In genomic region chr1:1421907-1422464, GRCh38 we compare ENCODE assay signal across 15 cellular contexts. TPM values are rescaled to one million over a fixed set of nuclear protein-coding genes. Genes with fewer than 3 reads are reported as not detected.
DNase-seq lines count a peak whose midpoint lies in the region; ATAC-seq and TF ChIP-seq lines count a peak whose summit lies in the region.
"Had no signal": no experiment of that assay in that cellular context is flagged by ENCODE, and none has a peak within 500 bp of the region (broad histone marks: within the 10 kb centered on the region; RNA-seq: fewer than 3 reads in every experiment).

No MANE protein-coding gene starts in this region.

- H3K9me3 ChIP-seq in PC-9 (ENCODE audit: insufficient read depth, low read depth) (no peaks in the 10 kb centered on the region), esophagus squamous epithelium (no peaks in the 10 kb centered on the region), smooth muscle cell (replicated peaks; ENCODE audit: low read depth) (no peaks in the 10 kb centered on the region)

- no peak for ATAC-seq in HG03135 (IDR thresholded peaks at IDR 0.05; ENCODE audit: unreplicated experiment)

- H2AFZ ChIP-seq in PC-9 (peak overlapping the region; percentile 72; the same call in 1 of the 2 replicates), smooth muscle cell (ENCODE audit: low read depth) (no peak overlapping the region)

- no peak overlapping the region for H3K9ac ChIP-seq in smooth muscle cell (ENCODE audit: low read depth)

- H3K9me2 ChIP-seq in PC-9 (ENCODE audit: insufficient read depth) = no peaks in the 10 kb centered on the region

- peak overlapping the region; percentile 30; the same call in 1 of the 2 replicates for H3K27ac ChIP-seq in PC-9
- peak overlapping the region; percentile 66 to 89 (median 80) for H3K27ac ChIP-seq in esophagus squamous epithelium
- H3K27ac ChIP-seq in smooth muscle cell (ENCODE audit: low read depth) = peak overlapping the region; percentile 53
- H3K27ac ChIP-seq: C4-2B, cardiac muscle cell, HL-60 had no signal

- H4K20me1 ChIP-seq in PC-9 (ENCODE audit: insufficient read depth) = no peaks in the 10 kb centered on the region
- H4K20me1 ChIP-seq in smooth muscle cell (ENCODE audit: low read depth) = no peaks in the 10 kb centered on the region

- H3K27me3 ChIP-seq in PC-9 (ENCODE audit: insufficient read depth, low read depth) (no peaks in the 10 kb centered on the region), esophagus squamous epithelium (peaks cover 0 to 30% (median 0%) of the 10 kb centered on the region in 4 donors), smooth muscle cell (ENCODE audit: low read depth) (no peaks in the 10 kb centered on the region)
- H3K27me3 ChIP-seq: cardiac muscle cell had no signal

- peaks cover 18% of the 10 kb centered on the region for H3K4me1 ChIP-seq in PC-9 (replicated peaks; ENCODE audit: insufficient read depth)
- peaks cover 37 to 81% (median 48%) of the 10 kb centered on the region in 3 donors for H3K4me1 ChIP-seq in esophagus squamous epithelium
- H3K4me1 ChIP-seq in smooth muscle cell (ENCODE audit: low read depth) = peaks cover 15% of the 10 kb centered on the region

- H3K79me2 ChIP-seq in PC-9 (ENCODE audit: low read depth) (no peaks in the 10 kb centered on the region), smooth muscle cell (ENCODE audit: low read depth) (no peaks in the 10 kb centered on the region)

- DNase-seq in GM20000 (ENCODE audit: low spot score) (peak; percentile 13), PC-9 (no peak), esophagus squamous epithelium (lab: John Stamatoyannopoulos, UW) (no peak), smooth muscle cell (lab: John Stamatoyannopoulos, UW; ENCODE audit: unreplicated experiment) (no peak), RKO (ENCODE audit: low spot score) (no peak), hypothalamus (lab: John Stamatoyannopoulos, UW) (no peak)
- DNase-seq in activated CD4-positive, CD25-positive, alpha-beta regulatory T cell (lab: John Stamatoyannopoulos, UW) = no peak
- DNase-seq: NCI-H187 treated with DMSO at 0.1 percent for 48 hours had no signal

- H3F3A ChIP-seq in PC-9 (ENCODE audit: insufficient read depth, low read depth) (peaks cover 8% of the 10 kb centered on the region; the same call in 1 of the 2 replicates), smooth muscle cell (ENCODE audit: low read depth) (peaks cover 7% of the 10 kb centered on the region)

- CTCF ChIA-PET in PC-9 (lab: Charles Lee) = interaction anchor here (0.7 kb wide), 1 partner anchor 24 kb away, joined by 3 read pairs; no protein-coding TSS in a partner anchor

- TF ChIP-seq POLR2A in esophagus squamous epithelium (IDR thresholded peaks at IDR 0.05) = no peak

- POLR2A ChIA-PET in PC-9 (lab: Charles Lee; ENCODE audit: unreplicated experiment) = no interaction called here

- TF ChIP-seq CTCF in GM20000 (IDR thresholded peaks at IDR 0.05; ENCODE audit: extremely low read depth, missing control alignments) = no peak
- no peak for TF ChIP-seq CTCF in PC-9 (conservative IDR thresholded peaks at IDR 0.05)
- TF ChIP-seq CTCF in esophagus squamous epithelium (IDR thresholded peaks at IDR 0.05) = no peak
- no peak for TF ChIP-seq CTCF in smooth muscle cell (IDR thresholded peaks at IDR 0.05; ENCODE audit: borderline replicate concordance, insufficient read depth, poor library complexity, severe bottlenecking)

- BruUV-seq in PC-9 (replicated peaks; lab: Mats Ljungman, UMichigan) = no TSS peak

- H3K4me2 ChIP-seq in PC-9 = peak overlapping the region; percentile 68
- peak overlapping the region; percentile 7 for H3K4me2 ChIP-seq in smooth muscle cell

- intact Hi-C loops in PC-9 (cut with micrococcal nuclease; ENCODE audit: unreplicated experiment) = loop anchor here (1.0 kb wide), 1 partner anchor 10 kb away; no protein-coding TSS in a partner anchor
- intact Hi-C loops in esophagus squamous epithelium (cut with DNase I) = no loop called here

- H3K36me3 ChIP-seq in PC-9 (ENCODE audit: low read depth) (no peaks in the 10 kb centered on the region), esophagus squamous epithelium (no peaks in the 10 kb centered on the region), smooth muscle cell (ENCODE audit: low read depth) (no peaks in the 10 kb centered on the region)
- H3K36me3 ChIP-seq: cardiac muscle cell had no signal

- 72 to 83% methylated on average over 3 to 5 of the region's 7 CpGs for WGBS in esophagus squamous epithelium, 2 donors
- WGBS in smooth muscle cell (ENCODE audit: low lambda C conversion rate) = 82% methylated on average over 7 of the region's 7 CpGs

- H3K4me3 ChIP-seq in PC-9 (no peak overlapping the region), esophagus squamous epithelium (no peak overlapping the region), smooth muscle cell (no peak overlapping the region)
- H3K4me3 ChIP-seq: cardiac muscle cell, skin epidermis had no signal

RNA-seq across cellular contexts. Expression of gene ANKRD65, which starts 0.9 kb away (rescaled TPM):
- 14.7 and 18.9 TPM in 2 replicates for total RNA-seq in PC-9 (2021)
- 10 to 100 TPM in 2 of 4 donors, 1 to 10 TPM in 2; 4.7 to 28.3 (median 14.4) TPM for total RNA-seq in esophagus squamous epithelium
- total RNA-seq in smooth muscle cell = 5.3 and 10.1 TPM in 2 replicates
- 6.1 and 30.1 TPM in 2 replicates for polyA plus RNA-seq in smooth muscle cell
- total RNA-seq: RPMI7951; T-helper 2 cell treated with Interferon-gamma antibody and Interleukin-4, amounts not matched to agents 100 ng/mL and 5 ng/mL, for 36 hours had no signal

RNA-seq across cellular contexts. Expression of gene VWA1, which starts 13.5 kb away (rescaled TPM):
- total RNA-seq in PC-9 (2021) (56.6 and 65.9 TPM in 2 replicates), esophagus squamous epithelium (10 to 100 TPM; 20.0 to 55.0 (median 34.6) TPM), smooth muscle cell (25.1 and 29.5 TPM in 2 replicates)
- 79.2 and 156 TPM in 2 replicates for polyA plus RNA-seq in smooth muscle cell

RNA-seq across cellular contexts. Expression of gene MRPL20, which starts 14.9 kb away (rescaled TPM):
- total RNA-seq in PC-9 (2021) (90.5 and 90.8 TPM in 2 replicates), esophagus squamous epithelium (100 to 1,000 TPM in 3 of 4 donors, 10 to 100 TPM in 1; 98.0 to 157 (median 116) TPM), smooth muscle cell (99.0 and 99.6 TPM in 2 replicates)
- polyA plus RNA-seq in smooth muscle cell = 147 and 161 TPM in 2 replicates

RNA-seq across cellular contexts. Expression of gene CCNL2, which starts 22.9 kb away (rescaled TPM):
- total RNA-seq in PC-9 (2021) (162 and 183 TPM in 2 replicates), esophagus squamous epithelium (100 to 1,000 TPM in 2 of 4 donors, 10 to 100 TPM in 2; 42.5 to 213 (median 104) TPM), smooth muscle cell (172 and 180 TPM in 2 replicates)
- 144 and 226 TPM in 2 replicates for polyA plus RNA-seq in smooth muscle cell

RNA-seq across cellular contexts. Expression of gene ATAD3C, which starts 27.5 kb away (rescaled TPM):
- total RNA-seq in PC-9 (2021) (4.0 and 4.2 TPM in 2 replicates), esophagus squamous epithelium (under 1 TPM; under 0.01 to 1.00 (median 0.28) TPM), smooth muscle cell (0.09 and 0.40 TPM in 2 replicates)
- polyA plus RNA-seq in smooth muscle cell = 0.86 and 2.6 TPM in 2 replicates
- total RNA-seq: RPMI7951 had no signal

Comparison
In these comparisons a context has a peak if more than half of its experiments do, and no peak if none do; other contexts are left out.
1. H3K27ac ChIP-seq: peak in every context shown above with its lines; median percentile 80 in esophagus squamous epithelium; 53 in smooth muscle cell; 30 in PC-9.